ENCODE assay signal across 8 cellular contexts in the genomic region with DNA sequence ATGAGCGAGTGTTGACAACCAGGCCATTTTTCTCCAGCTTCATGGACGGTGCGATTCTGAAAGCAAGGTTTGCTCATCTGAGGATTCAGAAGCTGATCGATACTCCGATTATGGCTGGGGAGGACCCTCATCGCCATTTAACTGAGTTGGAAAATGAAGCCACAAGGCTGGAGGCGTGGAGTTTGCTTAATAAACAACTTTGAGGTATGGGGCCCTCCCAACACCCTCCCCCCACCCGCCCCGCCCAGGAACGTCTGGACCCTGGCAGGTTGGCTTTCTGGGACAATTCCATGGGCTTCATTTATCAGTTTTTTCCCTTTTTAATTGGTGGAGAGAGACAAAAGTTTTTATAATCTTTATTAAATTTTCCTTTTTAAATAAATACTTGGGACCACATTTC. TPM values are rescaled to one million over a fixed set of nuclear protein-coding genes. Genes with fewer than 3 reads are reported as not detected.
A peak's percentile ranks its signal among the peaks of the same experiment; 100 is the strongest.
DNase-seq lines count a peak whose midpoint lies in the region; ATAC-seq and TF ChIP-seq lines count a peak whose summit lies in the region.

No MANE protein-coding gene starts in this region.

- H3K79me2 ChIP-seq in PC-9 (ENCODE audit: low read depth) (no peaks in the 10 kb centered on the region), fibroblast of lung (ENCODE audit: control insufficient read depth, insufficient read depth, low read length) (no peaks in the 10 kb centered on the region)

- H2AFZ ChIP-seq in PC-9 (no peak overlapping the region; the same call in 1 of the 2 replicates), fibroblast of lung (ENCODE audit: low read length) (peak overlapping the region; percentile 4)

- H3K27me3 ChIP-seq in PC-9 (ENCODE audit: insufficient read depth, low read depth) (no peaks in the 10 kb centered on the region), fibroblast of lung (ENCODE audit: control insufficient read depth, insufficient read depth, low read length) (no peaks in the 10 kb centered on the region), prostate gland (replicated peaks; ENCODE audit: insufficient read depth) (no peaks in the 10 kb centered on the region)

- H3K9ac ChIP-seq in fibroblast of lung (ENCODE audit: insufficient read depth, low read length), result peak overlapping the region; percentile 63

- ATAC-seq in GM21786 (IDR thresholded peaks at IDR 0.05; ENCODE audit: unreplicated experiment), result no peak
- no peak for ATAC-seq in GM18909 (IDR thresholded peaks at IDR 0.05; ENCODE audit: poor library complexity, unreplicated experiment)

- WGBS in prostate gland, result 41% methylated on average over 10 of the region's 10 CpGs

- peaks cover 32% of the 10 kb centered on the region for H3F3A ChIP-seq in PC-9 (ENCODE audit: insufficient read depth, low read depth)

- BruUV-seq in PC-9 (replicated peaks; lab: Mats Ljungman, UMichigan), result no TSS peak

- CTCF ChIA-PET in PC-9 (lab: Charles Lee), result no interaction called here

- H3K36me3 ChIP-seq in PC-9 (ENCODE audit: low read depth) (no peaks in the 10 kb centered on the region), fibroblast of lung (ENCODE audit: control insufficient read depth, insufficient read depth, low read length) (no peaks in the 10 kb centered on the region), prostate gland (no peaks in the 10 kb centered on the region)

- H3K9me2 ChIP-seq in PC-9 (ENCODE audit: insufficient read depth), result no peaks in the 10 kb centered on the region

- H3K4me2 ChIP-seq in PC-9 (peak overlapping the region; percentile 79), fibroblast of lung (ENCODE audit: extremely low read depth, insufficient read depth, low read length) (peak overlapping the region; percentile 76)

- POLR2A ChIA-PET in PC-9 (lab: Charles Lee; ENCODE audit: unreplicated experiment), result interaction anchor here (0.6 to 0.8 kb wide), 6 partner anchors 37 to 248 kb away, joined by 3 to 17 read pairs (median 5); a partner anchor contains a TSS

- H3K4me1 ChIP-seq in PC-9 (replicated peaks; ENCODE audit: insufficient read depth), result peaks cover 41% of the 10 kb centered on the region
- peaks cover 38% of the 10 kb centered on the region for H3K4me1 ChIP-seq in fibroblast of lung (ENCODE audit: control insufficient read depth, extremely low read depth, insufficient read depth, low read length)
- peaks cover 30% of the 10 kb centered on the region for H3K4me1 ChIP-seq in prostate gland (replicated peaks)

- H3K9me3 ChIP-seq in PC-9 (ENCODE audit: insufficient read depth, low read depth) (no peaks in the 10 kb centered on the region), fibroblast of lung (ENCODE audit: control insufficient read depth, insufficient read depth, low read depth, low read length) (no peaks in the 10 kb centered on the region), prostate gland (no peaks in the 10 kb centered on the region)

- intact Hi-C loops in PC-9 (cut with micrococcal nuclease; ENCODE audit: unreplicated experiment) (loop anchor here (5.0 to 10.0 kb wide), 3 partner anchors 445 to 1885 kb away; a partner anchor contains a TSS), prostate gland (cut with DNase I) (loop anchor here (2.0 to 10.0 kb wide), 3 partner anchors 92 to 638 kb away; a partner anchor contains a TSS)

- TF ChIP-seq CTCF in PC-9 (conservative IDR thresholded peaks at IDR 0.05), result no peak
- TF ChIP-seq CTCF in fibroblast of lung (conservative IDR thresholded peaks at IDR 0.05 in 1 of 2, IDR thresholded peaks at IDR 0.05 in 1 of 2; ENCODE audit: low read depth in 1 of 2, low read length in 2 of 2), result no peak
- no peak for TF ChIP-seq CTCF in prostate gland (IDR thresholded peaks at IDR 0.05)

- DNase-seq in ELR (ENCODE audit: low read depth) (peak; percentile 1), PC-9 (no peak), fibroblast of lung (ENCODE audit: low read depth in 2 of 2) (no peak), prostate gland (ENCODE audit: low spot score) (no peak), NCI-H2196 treated with DMSO at 0.1 percent for 48 hours (lab: John Stamatoyannopoulos, UW; ENCODE audit: unreplicated experiment) (no peak), T1000 (lab: John Stamatoyannopoulos, UW) (no peak)

- no peaks in the 10 kb centered on the region for H4K20me1 ChIP-seq in PC-9 (ENCODE audit: insufficient read depth)
- no peaks in the 10 kb centered on the region for H4K20me1 ChIP-seq in fibroblast of lung (ENCODE audit: control insufficient read depth, extremely low read depth, insufficient read depth, low read length)

- H3K27ac ChIP-seq in PC-9, result peak overlapping the region; percentile 100
- H3K27ac ChIP-seq in fibroblast of lung (ENCODE audit: insufficient read depth, low read length), result peak overlapping the region; percentile 86
- peak overlapping the region; percentile 97 to 98 for H3K27ac ChIP-seq in prostate gland

- no peak for TF ChIP-seq POLR2A in prostate gland (IDR thresholded peaks at IDR 0.05)

- H3K4me3 ChIP-seq in PC-9 (peak overlapping the region; percentile 54; the same call in 1 of the 2 replicates), fibroblast of lung (replicated peaks in 1 of 4; ENCODE audit: control extremely low read depth in 1 of 4, insufficient read depth in 1 of 4, low read depth in 3 of 4, low read length in 4 of 4) (peak overlapping the region; percentile 28 to 54 (median 42)), prostate gland (peak overlapping the region; percentile 45 to 60)

RNA-seq across cellular contexts. Expression of a gene that starts 52.5 kb away (rescaled TPM):
- total RNA-seq in PC-9 (2021) (not detected in 2 replicates), fibroblast of lung (not detected in 2 replicates), prostate gland (not detected)
- not detected in 2 replicates for polyA plus RNA-seq in fibroblast of lung
- not detected in 2 replicates for polyA plus RNA-seq in fibroblast of lung (2012)
- not detected in 2 replicates for polyA minus RNA-seq in fibroblast of lung (ENCODE audit: low replicate concordance)
